ENCODE assay signal across 9 cellular contexts in genomic region chr6:56714982-56715456, GRCh38.
DNase-seq lines count a peak whose midpoint lies in the region; ATAC-seq lines count a peak whose summit lies in the region.
"Had no signal": no experiment of that assay in that cellular context is flagged by ENCODE, and none has a peak within 500 bp of the region (broad histone marks: within the 10 kb centered on the region; RNA-seq: fewer than 3 reads in every experiment).

No MANE protein-coding gene starts in this region.

- no peak overlapping the region for H3K4me3 Mint-ChIP-seq in activated T-helper 17 cell treated with anti-CD3 and anti-CD28 coated beads, Interleukin-2, amount 50 U/mL, for 72 hours
- H3K4me3 Mint-ChIP-seq: central memory CD8-positive, alpha-beta T cell had no signal

- no peak overlapping the region for H3K27ac ChIP-seq in SK-N-MC

- ATAC-seq in activated T-helper 17 cell treated with anti-CD3 and anti-CD28 coated beads, Interleukin-2, amount 50 U/mL, for 72 hours (replicated peaks): no peak
- ATAC-seq in GM19467 (IDR thresholded peaks at IDR 0.05; ENCODE audit: unreplicated experiment) (no peak), GM21529 (IDR thresholded peaks at IDR 0.05; ENCODE audit: unreplicated experiment) (no peak), HG02852 (IDR thresholded peaks at IDR 0.05; ENCODE audit: unreplicated experiment) (no peak)

- DNase-seq in H4 (ENCODE audit: low spot score): peak; percentile 96
- peak; percentile 16 for DNase-seq in SK-N-MC (ENCODE audit: low read depth, low spot score)
- peak; percentile 92 for DNase-seq in foreskin melanocyte
- peak; percentile 100 for DNase-seq in renal cortical epithelial cell (ENCODE audit: low read depth)

- no peaks in the 10 kb centered on the region for H3K27me3 Mint-ChIP-seq in activated T-helper 17 cell treated with anti-CD3 and anti-CD28 coated beads, Interleukin-2, amount 50 U/mL, for 72 hours
- H3K27me3 Mint-ChIP-seq: central memory CD8-positive, alpha-beta T cell had no signal

- no peak overlapping the region for H3K4me3 ChIP-seq in SK-N-MC

- H3K4me1 Mint-ChIP-seq in activated T-helper 17 cell treated with anti-CD3 and anti-CD28 coated beads, Interleukin-2, amount 50 U/mL, for 72 hours: no peaks in the 10 kb centered on the region
- H3K4me1 Mint-ChIP-seq: central memory CD8-positive, alpha-beta T cell had no signal

- no peaks in the 10 kb centered on the region; the same call in 1 of the 2 replicates for H3K9me3 ChIP-seq in SK-N-MC (ENCODE audit: low read depth, low read length)

- H3K36me3 Mint-ChIP-seq in activated T-helper 17 cell treated with anti-CD3 and anti-CD28 coated beads, Interleukin-2, amount 50 U/mL, for 72 hours (ENCODE audit: low read depth): no peaks in the 10 kb centered on the region

- no peaks in the 10 kb centered on the region for H3K9me3 Mint-ChIP-seq in activated T-helper 17 cell treated with anti-CD3 and anti-CD28 coated beads, Interleukin-2, amount 50 U/mL, for 72 hours

- H3K36me3 ChIP-seq in SK-N-MC (ENCODE audit: insufficient read depth, low read length): no peaks in the 10 kb centered on the region

- H3K27ac Mint-ChIP-seq in activated T-helper 17 cell treated with anti-CD3 and anti-CD28 coated beads, Interleukin-2, amount 50 U/mL, for 72 hours: no peak overlapping the region

- no peak overlapping the region for H3K9ac ChIP-seq in SK-N-MC (ENCODE audit: insufficient read length)

Comparison
In these comparisons a context has a peak if more than half of its experiments do, and no peak if none do; other contexts are left out.
1. DNase-seq: peak in every context shown above with its lines; median percentile 100 in renal cortical epithelial cell; 96 in H4; 92 in foreskin melanocyte; 16 in SK-N-MC.